Comparison of ENCODE assay signal across 1 cellular context in genomic region chr15:63504247-63504978, GRCh38.
TF ChIP-seq lines count a peak whose summit lies in the region.

A gene with protein sequence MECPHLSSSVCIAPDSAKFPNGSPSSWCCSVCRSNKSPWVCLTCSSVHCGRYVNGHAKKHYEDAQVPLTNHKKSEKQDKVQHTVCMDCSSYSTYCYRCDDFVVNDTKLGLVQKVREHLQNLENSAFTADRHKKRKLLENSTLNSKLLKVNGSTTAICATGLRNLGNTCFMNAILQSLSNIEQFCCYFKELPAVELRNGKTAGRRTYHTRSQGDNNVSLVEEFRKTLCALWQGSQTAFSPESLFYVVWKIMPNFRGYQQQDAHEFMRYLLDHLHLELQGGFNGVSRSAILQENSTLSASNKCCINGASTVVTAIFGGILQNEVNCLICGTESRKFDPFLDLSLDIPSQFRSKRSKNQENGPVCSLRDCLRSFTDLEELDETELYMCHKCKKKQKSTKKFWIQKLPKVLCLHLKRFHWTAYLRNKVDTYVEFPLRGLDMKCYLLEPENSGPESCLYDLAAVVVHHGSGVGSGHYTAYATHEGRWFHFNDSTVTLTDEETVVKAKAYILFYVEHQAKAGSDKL (plus strand): TSS chr15:63504593. CDS start chr15:63504740, 147 bp downstream.

TF ChIP-seq in A549, 52 proteins besides CTCF, POLR2A, EP300 and RAD21 (continued from another document):
- TF ChIP-seq NPAS2 (CRISPR knock-in tag; IDR thresholded peaks at IDR 0.05; ENCODE audit: borderline replicate concordance) (0 out of 2 replicates have a peak, but pooled peaks have one; percentile 16), HOXA7 (CRISPR knock-in tag; IDR thresholded peaks at IDR 0.05) (no peak), CHD2 (IDR thresholded peaks at IDR 0.05; ENCODE audit: low read length, partially characterized antibody) (no peak), TFCP2L1 (CRISPR knock-in tag; IDR thresholded peaks at IDR 0.05) (peak; percentile 27; the same call in 1 of the 2 replicates), MAZ (IDR thresholded peaks at IDR 0.05; ENCODE audit: borderline replicate concordance, low read depth, low read length) (peak; percentile 86; the same call in 1 of the 2 replicates), RFX5 (IDR thresholded peaks at IDR 0.05) (peak; percentile 76), JUN (IDR thresholded peaks at IDR 0.05) (peak; percentile 96), FOSB (CRISPR knock-in tag; IDR thresholded peaks at IDR 0.05) (no peak), TP53 (CRISPR knock-in tag; IDR thresholded peaks at IDR 0.05) (no peak), HMGXB4 (CRISPR knock-in tag; IDR thresholded peaks at IDR 0.05; ENCODE audit: borderline replicate concordance) (peak; percentile 80; the same call in 1 of the 2 replicates)
- TF ChIP-seq, protein P1, sequence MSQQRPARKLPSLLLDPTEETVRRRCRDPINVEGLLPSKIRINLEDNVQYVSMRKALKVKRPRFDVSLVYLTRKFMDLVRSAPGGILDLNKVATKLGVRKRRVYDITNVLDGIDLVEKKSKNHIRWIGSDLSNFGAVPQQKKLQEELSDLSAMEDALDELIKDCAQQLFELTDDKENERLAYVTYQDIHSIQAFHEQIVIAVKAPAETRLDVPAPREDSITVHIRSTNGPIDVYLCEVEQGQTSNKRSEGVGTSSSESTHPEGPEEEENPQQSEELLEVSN (IDR thresholded peaks at IDR 0.05; ENCODE audit: borderline replicate concordance, low read depth) = peak; percentile 70
TF ChIP-seq in A549: peak in this region for 19.
